In the genomic region with DNA sequence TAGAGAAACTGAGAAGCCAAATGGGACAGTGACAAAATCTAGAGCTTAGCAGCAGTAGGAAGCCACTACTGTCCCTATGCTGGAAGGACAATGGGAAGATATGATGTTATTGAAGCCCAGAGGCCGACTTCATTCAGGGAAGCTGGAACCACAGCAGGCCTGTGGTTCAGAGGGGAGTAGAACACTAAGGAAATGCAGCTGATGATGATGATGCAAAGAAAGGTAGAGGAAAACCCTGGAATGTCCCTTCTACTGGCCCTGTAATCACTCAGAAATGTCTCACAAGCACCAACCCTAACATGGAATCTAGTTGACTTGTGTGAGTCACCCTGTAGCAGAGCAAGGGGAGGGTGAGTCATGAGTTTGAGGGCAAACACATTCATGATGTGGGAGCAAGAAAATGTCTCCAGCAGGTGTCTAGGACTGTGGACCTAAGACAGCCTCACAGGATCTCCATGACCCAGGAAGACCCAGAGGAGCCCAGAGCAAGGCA, we compare ENCODE assay signal across 8 cellular contexts. TPM values are rescaled to one million over a fixed set of nuclear protein-coding genes. Genes with fewer than 3 reads are reported as not detected.
DNase-seq lines count a peak whose midpoint lies in the region; ATAC-seq and TF ChIP-seq lines count a peak whose summit lies in the region.

No MANE protein-coding gene starts in this region.

- H3K4me1 ChIP-seq in HEK293 (ENCODE audit: control insufficient read depth, insufficient read depth, low read length) = no peaks in the 10 kb centered on the region

- DNase-seq in T1000 (lab: John Stamatoyannopoulos, UW) (peak; percentile 32), fibroblast of villous mesenchyme (ENCODE audit: low read depth) (peak; percentile 93), NCI-H774 (lab: John Stamatoyannopoulos, UW) (no peak), COR-L47 (lab: John Stamatoyannopoulos, UW) (no peak)
- DNase-seq in stimulated activated CD4-positive, alpha-beta T cell treated with anti-CD3 and anti-CD28 coated beads, Interleukin-4, amount 100 ng/mL, for 48 hours (ENCODE audit: low read depth in 2 of 2) = peak; percentile 3 to 6

- TF ChIP-seq CTCF in HEK293 (tag by site-specific recombination; IDR thresholded peaks at IDR 0.05) (no peak), fibroblast of villous mesenchyme (IDR thresholded peaks at IDR 0.05; ENCODE audit: insufficient read depth, low read depth, low read length) (no peak)

- CTCF ChIA-PET in HEK293 (lab: Yijun Ruan, JAX) = no interaction called here

- no peak overlapping the region for H3K27ac ChIP-seq in HEK293 (ENCODE audit: extremely low read depth, low read depth, low read length)

- H3K4me3 ChIP-seq in HEK293 (ENCODE audit: low read depth, low read length) (no peak overlapping the region), fibroblast of villous mesenchyme (ENCODE audit: low read depth, low read length) (no peak overlapping the region)

- POLR2A ChIA-PET in HEK293 (lab: Yijun Ruan, JAX) = no interaction called here

- ATAC-seq in HG02642 (IDR thresholded peaks at IDR 0.05; ENCODE audit: poor library complexity, unreplicated experiment) = no peak
- no peak for ATAC-seq in GM21529 (IDR thresholded peaks at IDR 0.05; ENCODE audit: unreplicated experiment)

- no peaks in the 10 kb centered on the region for H3K9me3 ChIP-seq in HEK293 (ENCODE audit: control insufficient read depth, insufficient read depth, low read depth, low read length)

- H3K36me3 ChIP-seq in HEK293 (ENCODE audit: control insufficient read depth in 2 of 2, insufficient read depth in 1 of 2, low read length in 2 of 2) = no peaks in the 10 kb centered on the region

TF ChIP-seq in HEK293, 187 proteins besides CTCF, POLR2A, EP300 and RAD21 (continues in another document):
- TF ChIP-seq ZNF654 (tag by site-specific recombination; IDR thresholded peaks at IDR 0.05; ENCODE audit: low read depth) (no peak), KLF8 (tag by site-specific recombination; IDR thresholded peaks at IDR 0.05) (0 out of 2 replicates have a peak, but pooled peaks have one; percentile 26), SP7 (tag by site-specific recombination; IDR thresholded peaks at IDR 0.05) (peak; percentile 31; the same call in 1 of the 2 replicates), ZFP37 (tag by site-specific recombination; IDR thresholded peaks at IDR 0.05) (peak; percentile 73; the same call in 1 of the 2 replicates), ZNF660 (tag by site-specific recombination; IDR thresholded peaks at IDR 0.05) (peak; percentile 56; the same call in 1 of the 2 replicates), ZNF426 (tag by site-specific recombination; IDR thresholded peaks at IDR 0.05) (no peak), ZNF701 (tag by site-specific recombination; IDR thresholded peaks at IDR 0.05) (no peak), ZNF600 (tag by site-specific recombination; IDR thresholded peaks at IDR 0.05) (peak; percentile 55; the same call in 1 of the 2 replicates), ZSCAN23 (tag by site-specific recombination; IDR thresholded peaks at IDR 0.05) (no peak), RBAK (tag by site-specific recombination; IDR thresholded peaks at IDR 0.05) (no peak), ZNF146 (tag by site-specific recombination; IDR thresholded peaks at IDR 0.05) (no peak), ZNF558 (tag by site-specific recombination; IDR thresholded peaks at IDR 0.05) (no peak), ZNF157 (tag by site-specific recombination; IDR thresholded peaks at IDR 0.05) (no peak), ZNF366 (tag by site-specific recombination; conservative IDR thresholded peaks at IDR 0.05) (peak; percentile 27; the same call in 1 of the 2 replicates), ZFP41 (tag by site-specific recombination; IDR thresholded peaks at IDR 0.05; ENCODE audit: borderline replicate concordance) (no peak), ZBTB48 (tag by site-specific recombination; IDR thresholded peaks at IDR 0.05) (no peak), ZFP69B (tag by site-specific recombination; IDR thresholded peaks at IDR 0.05) (no peak), ZNF16 (tag by site-specific recombination; IDR thresholded peaks at IDR 0.05; ENCODE audit: low read depth) (no peak), ZNF394 (tag by site-specific recombination; IDR thresholded peaks at IDR 0.05; ENCODE audit: borderline replicate concordance) (0 out of 2 replicates have a peak, but pooled peaks have one; percentile 21)
- TF ChIP-seq, protein P1, sequence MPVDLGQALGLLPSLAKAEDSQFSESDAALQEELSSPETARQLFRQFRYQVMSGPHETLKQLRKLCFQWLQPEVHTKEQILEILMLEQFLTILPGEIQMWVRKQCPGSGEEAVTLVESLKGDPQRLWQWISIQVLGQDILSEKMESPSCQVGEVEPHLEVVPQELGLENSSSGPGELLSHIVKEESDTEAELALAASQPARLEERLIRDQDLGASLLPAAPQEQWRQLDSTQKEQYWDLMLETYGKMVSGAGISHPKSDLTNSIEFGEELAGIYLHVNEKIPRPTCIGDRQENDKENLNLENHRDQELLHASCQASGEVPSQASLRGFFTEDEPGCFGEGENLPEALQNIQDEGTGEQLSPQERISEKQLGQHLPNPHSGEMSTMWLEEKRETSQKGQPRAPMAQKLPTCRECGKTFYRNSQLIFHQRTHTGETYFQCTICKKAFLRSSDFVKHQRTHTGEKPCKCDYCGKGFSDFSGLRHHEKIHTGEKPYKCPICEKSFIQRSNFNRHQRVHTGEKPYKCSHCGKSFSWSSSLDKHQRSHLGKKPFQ (tag by site-specific recombination; IDR thresholded peaks at IDR 0.05) = no peak
- TF ChIP-seq, protein P2, sequence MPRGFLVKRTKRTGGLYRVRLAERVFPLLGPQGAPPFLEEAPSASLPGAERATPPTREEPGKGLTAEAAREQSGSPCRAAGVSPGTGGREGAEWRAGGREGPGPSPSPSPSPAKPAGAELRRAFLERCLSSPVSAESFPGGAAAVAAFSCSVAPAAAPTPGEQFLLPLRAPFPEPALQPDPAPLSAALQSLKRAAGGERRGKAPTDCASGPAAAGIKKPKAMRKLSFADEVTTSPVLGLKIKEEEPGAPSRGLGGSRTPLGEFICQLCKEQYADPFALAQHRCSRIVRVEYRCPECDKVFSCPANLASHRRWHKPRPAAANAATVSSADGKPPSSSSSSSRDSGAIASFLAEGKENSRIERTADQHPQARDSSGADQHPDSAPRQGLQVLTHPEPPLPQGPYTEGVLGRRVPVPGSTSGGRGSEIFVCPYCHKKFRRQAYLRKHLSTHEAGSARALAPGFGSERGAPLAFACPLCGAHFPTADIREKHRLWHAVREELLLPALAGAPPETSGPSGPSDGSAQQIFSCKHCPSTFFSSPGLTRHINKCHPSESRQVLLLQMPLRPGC (tag by site-specific recombination; IDR thresholded peaks at IDR 0.05) = 0 out of 2 replicates have a peak, but pooled peaks have one; percentile 15
- TF ChIP-seq, protein P3, sequence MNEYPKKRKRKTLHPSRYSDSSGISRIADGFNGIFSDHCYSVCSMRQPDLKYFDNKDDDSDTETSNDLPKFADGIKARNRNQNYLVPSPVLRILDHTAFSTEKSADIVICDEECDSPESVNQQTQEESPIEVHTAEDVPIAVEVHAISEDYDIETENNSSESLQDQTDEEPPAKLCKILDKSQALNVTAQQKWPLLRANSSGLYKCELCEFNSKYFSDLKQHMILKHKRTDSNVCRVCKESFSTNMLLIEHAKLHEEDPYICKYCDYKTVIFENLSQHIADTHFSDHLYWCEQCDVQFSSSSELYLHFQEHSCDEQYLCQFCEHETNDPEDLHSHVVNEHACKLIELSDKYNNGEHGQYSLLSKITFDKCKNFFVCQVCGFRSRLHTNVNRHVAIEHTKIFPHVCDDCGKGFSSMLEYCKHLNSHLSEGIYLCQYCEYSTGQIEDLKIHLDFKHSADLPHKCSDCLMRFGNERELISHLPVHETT (tag by site-specific recombination; IDR thresholded peaks at IDR 0.05) = 0 out of 2 replicates have a peak, but pooled peaks have one; percentile 48
- TF ChIP-seq, protein P4, sequence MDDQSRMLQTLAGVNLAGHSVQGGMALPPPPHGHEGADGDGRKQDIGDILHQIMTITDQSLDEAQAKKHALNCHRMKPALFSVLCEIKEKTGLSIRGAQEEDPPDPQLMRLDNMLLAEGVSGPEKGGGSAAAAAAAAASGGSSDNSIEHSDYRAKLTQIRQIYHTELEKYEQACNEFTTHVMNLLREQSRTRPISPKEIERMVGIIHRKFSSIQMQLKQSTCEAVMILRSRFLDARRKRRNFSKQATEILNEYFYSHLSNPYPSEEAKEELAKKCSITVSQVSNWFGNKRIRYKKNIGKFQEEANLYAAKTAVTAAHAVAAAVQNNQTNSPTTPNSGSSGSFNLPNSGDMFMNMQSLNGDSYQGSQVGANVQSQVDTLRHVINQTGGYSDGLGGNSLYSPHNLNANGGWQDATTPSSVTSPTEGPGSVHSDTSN (CRISPR knock-in tag; IDR thresholded peaks at IDR 0.05) = no peak
- TF ChIP-seq, protein P5, sequence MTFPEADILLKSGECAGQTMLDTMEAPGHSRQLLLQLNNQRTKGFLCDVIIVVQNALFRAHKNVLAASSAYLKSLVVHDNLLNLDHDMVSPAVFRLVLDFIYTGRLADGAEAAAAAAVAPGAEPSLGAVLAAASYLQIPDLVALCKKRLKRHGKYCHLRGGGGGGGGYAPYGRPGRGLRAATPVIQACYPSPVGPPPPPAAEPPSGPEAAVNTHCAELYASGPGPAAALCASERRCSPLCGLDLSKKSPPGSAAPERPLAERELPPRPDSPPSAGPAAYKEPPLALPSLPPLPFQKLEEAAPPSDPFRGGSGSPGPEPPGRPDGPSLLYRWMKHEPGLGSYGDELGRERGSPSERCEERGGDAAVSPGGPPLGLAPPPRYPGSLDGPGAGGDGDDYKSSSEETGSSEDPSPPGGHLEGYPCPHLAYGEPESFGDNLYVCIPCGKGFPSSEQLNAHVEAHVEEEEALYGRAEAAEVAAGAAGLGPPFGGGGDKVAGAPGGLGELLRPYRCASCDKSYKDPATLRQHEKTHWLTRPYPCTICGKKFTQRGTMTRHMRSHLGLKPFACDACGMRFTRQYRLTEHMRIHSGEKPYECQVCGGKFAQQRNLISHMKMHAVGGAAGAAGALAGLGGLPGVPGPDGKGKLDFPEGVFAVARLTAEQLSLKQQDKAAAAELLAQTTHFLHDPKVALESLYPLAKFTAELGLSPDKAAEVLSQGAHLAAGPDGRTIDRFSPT (tag by site-specific recombination; IDR thresholded peaks at IDR 0.05) = peak; percentile 60; the same call in 1 of the 2 replicates

RNA-seq across cellular contexts. Expression of a gene that starts 37.1 kb away (rescaled TPM):
- 39.9 and 70.0 TPM in 2 replicates for total RNA-seq in fibroblast of villous mesenchyme

Comparison
In these comparisons a context has a peak if more than half of its experiments do, and no peak if none do; other contexts are left out.
1. DNase-seq: peak in T1000 (single experiment), fibroblast of villous mesenchyme (single experiment) and stimulated activated CD4-positive, alpha-beta T cell treated with anti-CD3 and anti-CD28 coated beads, Interleukin-4, amount 100 ng/mL, for 48 hours (2 of 2); none in NCI-H774 (single experiment) and COR-L47 (single experiment).